In the genomic region with DNA sequence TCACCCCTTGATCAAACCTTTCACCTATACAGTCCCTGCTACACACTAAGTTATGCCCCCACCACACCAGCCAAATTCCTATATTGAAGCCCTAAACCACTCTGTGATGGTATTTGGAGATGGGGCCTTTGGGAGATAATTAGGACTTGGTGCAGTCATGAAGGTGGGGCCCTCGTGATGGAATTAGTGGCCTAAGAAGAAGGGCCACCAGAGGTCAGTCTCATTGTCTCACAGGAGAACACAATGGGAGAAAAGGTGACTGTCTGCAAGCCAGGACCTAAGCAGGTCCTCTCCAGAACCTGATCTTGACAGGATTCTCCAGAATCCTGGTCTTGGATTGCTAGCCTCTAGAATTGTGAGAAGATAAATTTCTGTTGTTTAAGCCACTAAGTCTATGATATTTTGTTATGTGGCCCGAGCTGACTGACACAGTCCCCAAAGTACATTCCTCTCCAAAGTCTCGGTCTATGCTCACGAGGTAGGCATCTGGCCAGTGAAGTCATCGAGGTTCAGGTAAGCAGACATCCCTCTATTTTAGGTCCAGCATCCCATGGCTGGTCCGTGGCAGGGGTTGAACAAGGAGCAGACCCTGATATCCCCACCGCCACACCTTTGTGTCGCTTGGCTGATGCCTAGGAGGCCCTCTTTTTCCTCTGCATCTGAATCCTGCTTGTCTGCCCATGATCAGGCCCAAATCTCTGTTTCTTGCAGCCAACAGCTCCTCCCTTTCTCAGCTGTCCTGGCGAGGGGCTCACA, we compare ENCODE assay signal across 14 cellular contexts.
DNase-seq lines count a peak whose midpoint lies in the region; ATAC-seq lines count a peak whose summit lies in the region.
"Had no signal": no experiment of that assay in that cellular context is flagged by ENCODE, and none has a peak within 500 bp of the region (broad histone marks: within the 10 kb centered on the region; RNA-seq: fewer than 3 reads in every experiment).

No MANE protein-coding gene starts in this region.

- H3K27ac Mint-ChIP-seq in stimulated activated naive CD8-positive, alpha-beta T cell treated with anti-CD3 and anti-CD28 coated beads, Interleukin-15, Interleukin-2, amounts not matched to agents 100 ng/mL and 50 ng/mL, for 24 hours, result peak overlapping the region; percentile 99
- peak overlapping the region; percentile 99 for H3K27ac Mint-ChIP-seq in activated CD4-positive, alpha-beta memory T cell treated with anti-CD3 and anti-CD28 coated beads for 36 hours
- H3K27ac Mint-ChIP-seq in memory B cell, result peak overlapping the region; percentile 99
- H3K27ac Mint-ChIP-seq: progenitor cell of endocrine pancreas had no signal

- H3K4me1 Mint-ChIP-seq in stimulated activated naive CD8-positive, alpha-beta T cell treated with anti-CD3 and anti-CD28 coated beads, Interleukin-15, Interleukin-2, amounts not matched to agents 100 ng/mL and 50 ng/mL, for 24 hours (ENCODE audit: low read depth), result peaks cover 96% of the 10 kb centered on the region
- H3K4me1 Mint-ChIP-seq in activated CD4-positive, alpha-beta memory T cell treated with anti-CD3 and anti-CD28 coated beads for 36 hours (ENCODE audit: low read depth), result peaks cover 93% of the 10 kb centered on the region
- H3K4me1 Mint-ChIP-seq in memory B cell, result peaks cover 64% of the 10 kb centered on the region

- no peak for ATAC-seq in stimulated activated naive CD8-positive, alpha-beta T cell treated with anti-CD3 and anti-CD28 coated beads, Interleukin-15, Interleukin-2, amounts not matched to agents 100 U/mL and 50 U/mL, for 24 hours
- no peak for ATAC-seq in memory B cell (ENCODE audit: low read depth)
- ATAC-seq in GM21737 (IDR thresholded peaks at IDR 0.05; ENCODE audit: unreplicated experiment), result no peak
- ATAC-seq in HG03280 (IDR thresholded peaks at IDR 0.05; ENCODE audit: unreplicated experiment), result no peak
- no peak for ATAC-seq in left cardiac atrium
- ATAC-seq in HG02981 (IDR thresholded peaks at IDR 0.05; ENCODE audit: unreplicated experiment), result no peak
- ATAC-seq: foreskin keratinocyte had no signal

- H3K36me3 Mint-ChIP-seq in stimulated activated naive CD8-positive, alpha-beta T cell treated with anti-CD3 and anti-CD28 coated beads, Interleukin-15, Interleukin-2, amounts not matched to agents 100 ng/mL and 50 ng/mL, for 24 hours (ENCODE audit: low read depth), result peaks cover 87% of the 10 kb centered on the region
- H3K36me3 Mint-ChIP-seq in activated CD4-positive, alpha-beta memory T cell treated with anti-CD3 and anti-CD28 coated beads for 36 hours, result peaks cover 66% of the 10 kb centered on the region
- peaks cover 13% of the 10 kb centered on the region for H3K36me3 Mint-ChIP-seq in memory B cell

- CTCF ChIA-PET in activated CD4-positive, alpha-beta memory T cell treated with anti-CD3 and anti-CD28 coated beads for 36 hours (lab: Charles Lee), result interaction anchor here (0.9 to 2.3 kb wide), 13 partner anchors 10 to 221 kb away, joined by 3 to 17 read pairs (median 5); partner anchors contain the start of gene NFATC2

- H3K27me3 Mint-ChIP-seq in stimulated activated naive CD8-positive, alpha-beta T cell treated with anti-CD3 and anti-CD28 coated beads, Interleukin-15, Interleukin-2, amounts not matched to agents 100 ng/mL and 50 ng/mL, for 24 hours, result no peaks in the 10 kb centered on the region
- no peaks in the 10 kb centered on the region for H3K27me3 Mint-ChIP-seq in activated CD4-positive, alpha-beta memory T cell treated with anti-CD3 and anti-CD28 coated beads for 36 hours
- no peaks in the 10 kb centered on the region for H3K27me3 Mint-ChIP-seq in memory B cell
- H3K27me3 Mint-ChIP-seq: progenitor cell of endocrine pancreas had no signal

- intact Hi-C loops in activated CD4-positive, alpha-beta memory T cell treated with anti-CD3 and anti-CD28 coated beads for 36 hours (cut with micrococcal nuclease), result loop anchor here (1.0 to 2.0 kb wide), 6 partner anchors 17 to 128 kb away; no protein-coding TSS in a partner anchor
- intact Hi-C loops in left cardiac atrium (cut with DNase I), result no loop called here

- DNase-seq in stimulated activated naive CD8-positive, alpha-beta T cell treated with anti-CD3 and anti-CD28 coated beads, Interleukin-15, Interleukin-2, amounts not matched to agents 100 U/mL and 50 U/mL, for 24 hours, result no peak
- DNase-seq in activated CD4-positive, alpha-beta memory T cell treated with anti-CD3 and anti-CD28 coated beads for 36 hours, result no peak
- DNase-seq in memory B cell (ENCODE audit: low spot score in 2 of 2) (no peak), left cardiac atrium (no peak)
- DNase-seq: foreskin keratinocyte, left ventricle myocardium inferior, NCI-H1105 treated with DMSO at 0.1 percent for 48 hours, NCI-H226, SIG-M5 had no signal

- H3K9me3 Mint-ChIP-seq in stimulated activated naive CD8-positive, alpha-beta T cell treated with anti-CD3 and anti-CD28 coated beads, Interleukin-15, Interleukin-2, amounts not matched to agents 100 ng/mL and 50 ng/mL, for 24 hours, result no peaks in the 10 kb centered on the region
- H3K9me3 Mint-ChIP-seq in activated CD4-positive, alpha-beta memory T cell treated with anti-CD3 and anti-CD28 coated beads for 36 hours, result no peaks in the 10 kb centered on the region
- no peaks in the 10 kb centered on the region for H3K9me3 Mint-ChIP-seq in memory B cell

- no peak overlapping the region for H3K4me3 Mint-ChIP-seq in stimulated activated naive CD8-positive, alpha-beta T cell treated with anti-CD3 and anti-CD28 coated beads, Interleukin-15, Interleukin-2, amounts not matched to agents 100 ng/mL and 50 ng/mL, for 24 hours
- H3K4me3 Mint-ChIP-seq in activated CD4-positive, alpha-beta memory T cell treated with anti-CD3 and anti-CD28 coated beads for 36 hours, result no peak overlapping the region
- H3K4me3 Mint-ChIP-seq in memory B cell, result peak overlapping the region; percentile 46

- POLR2A ChIA-PET in activated CD4-positive, alpha-beta memory T cell treated with anti-CD3 and anti-CD28 coated beads for 36 hours (lab: Charles Lee), result interaction anchor here (1.0 to 3.2 kb wide), 15 partner anchors 10 to 170 kb away, joined by 3 to 41 read pairs (median 7); no protein-coding TSS in a partner anchor
